15 cellular contexts compared by ENCODE assay signal in the genomic region with DNA sequence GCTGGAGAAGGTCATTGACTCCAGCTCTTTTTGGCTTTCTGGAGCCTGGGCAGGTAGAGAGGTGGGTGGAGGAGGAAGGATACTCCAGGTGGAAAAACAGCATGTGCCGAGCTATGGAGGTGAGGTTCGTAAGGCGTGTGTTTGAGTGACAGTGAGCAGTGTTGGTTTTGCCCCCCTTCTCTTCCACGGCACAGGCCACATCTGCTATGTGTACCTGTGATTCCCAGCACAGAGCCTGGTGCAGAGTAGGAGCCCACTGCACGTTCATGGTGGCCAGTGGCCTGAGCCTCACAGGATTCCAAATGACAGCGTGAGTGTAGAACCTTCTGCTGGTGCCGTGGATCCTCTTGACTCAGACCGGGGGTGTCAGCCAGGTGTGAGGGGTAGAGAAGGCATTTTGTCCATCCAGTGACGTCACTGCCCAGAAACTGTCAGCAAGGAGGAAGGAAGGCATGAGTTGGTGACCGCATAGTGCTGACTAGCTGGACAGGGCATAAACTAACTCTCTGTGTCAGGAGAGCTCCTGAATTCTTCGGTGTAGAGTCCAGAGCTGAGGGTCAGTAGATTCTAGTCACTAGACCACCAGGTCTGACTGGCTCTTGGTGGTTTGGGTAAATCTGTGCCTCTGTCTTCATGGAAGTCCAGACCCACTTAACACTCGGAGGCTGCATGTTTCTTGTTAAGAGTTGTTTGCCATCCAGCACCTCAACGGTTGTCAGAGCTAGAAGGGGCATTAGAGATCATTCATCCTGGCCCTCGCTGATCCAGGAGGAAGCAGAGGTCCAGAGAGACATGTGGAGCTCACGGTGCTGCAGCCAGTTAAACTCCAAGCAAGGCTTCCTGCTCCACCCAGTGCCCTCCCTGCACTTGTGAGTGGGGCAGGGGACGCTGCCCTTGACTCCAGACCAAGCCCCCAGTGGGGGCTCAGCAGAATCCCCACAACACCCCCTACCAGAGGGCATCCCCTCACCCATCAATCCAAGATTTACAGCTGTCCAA. TPM values are rescaled to one million over a fixed set of nuclear protein-coding genes. Genes with fewer than 3 reads are reported as not detected.
DNase-seq lines count a peak whose midpoint lies in the region; ATAC-seq, FAIRE-seq and TF ChIP-seq lines count a peak whose summit lies in the region.
"Had no signal": no experiment of that assay in that cellular context is flagged by ENCODE, and none has a peak within 500 bp of the region (broad histone marks: within the 10 kb centered on the region; RNA-seq: fewer than 3 reads in every experiment).

No MANE protein-coding gene starts in this region.

- H3K9ac ChIP-seq in astrocyte (ENCODE audit: low read length) = no peak overlapping the region
- no peak overlapping the region for H3K9ac ChIP-seq in MM.1S (ENCODE audit: low read length)

- H3K27ac Mint-ChIP-seq in astrocyte (ENCODE audit: unreplicated experiment) (no peak overlapping the region), mesothelial cell of epicardium (no peak overlapping the region)
- peak overlapping the region; percentile 59 for H3K27ac Mint-ChIP-seq in stimulated activated naive B cell treated with anti-CD40 and anti-IgM and Interleukin-4, amounts not matched to agents 10 μg/mL and 1 μg/mL and 100 μg/mL, for 72 hours

- peaks cover 82% of the 10 kb centered on the region for H3K79me2 ChIP-seq in astrocyte (ENCODE audit: insufficient read depth, low read length)
- no peaks in the 10 kb centered on the region for H3K79me2 ChIP-seq in MM.1S (ENCODE audit: low read length)

- H3K27me3 ChIP-seq in astrocyte (ENCODE audit: insufficient read depth, low read length) (no peaks in the 10 kb centered on the region), left lung (no peaks in the 10 kb centered on the region), MM.1S (replicated peaks; ENCODE audit: insufficient read depth, low read length) (no peaks in the 10 kb centered on the region)
- H3K27me3 ChIP-seq: dorsolateral prefrontal cortex, foreskin keratinocyte had no signal

- no peaks in the 10 kb centered on the region for H3K9me3 ChIP-seq in astrocyte (ENCODE audit: insufficient read depth, low read depth, low read length)
- H3K9me3 ChIP-seq in left lung = no peaks in the 10 kb centered on the region
- H3K9me3 ChIP-seq in MM.1S (replicated peaks; ENCODE audit: insufficient read depth, low read length) = no peaks in the 10 kb centered on the region
- H3K9me3 ChIP-seq: A549, right lobe of liver had no signal

- H3K4me1 Mint-ChIP-seq in astrocyte (ENCODE audit: low read depth, unreplicated experiment) (peaks cover 22% of the 10 kb centered on the region), mesothelial cell of epicardium (peaks cover 21% of the 10 kb centered on the region)
- H3K4me1 Mint-ChIP-seq in stimulated activated naive B cell treated with anti-CD40 and anti-IgM and Interleukin-4, amounts not matched to agents 10 μg/mL and 1 μg/mL and 100 μg/mL, for 72 hours = peaks cover 45 to 65% of the 10 kb centered on the region in 2 donors

- H3K36me3 Mint-ChIP-seq in astrocyte (ENCODE audit: low read depth, unreplicated experiment) (peaks cover 2% of the 10 kb centered on the region), mesothelial cell of epicardium (peaks cover 1% of the 10 kb centered on the region)
- peaks cover 47 to 59% of the 10 kb centered on the region in 2 donors for H3K36me3 Mint-ChIP-seq in stimulated activated naive B cell treated with anti-CD40 and anti-IgM and Interleukin-4, amounts not matched to agents 10 μg/mL and 1 μg/mL and 100 μg/mL, for 72 hours

- H3K4me1 ChIP-seq in astrocyte (ENCODE audit: insufficient read depth, low read length) = peaks cover 30% of the 10 kb centered on the region
- peaks cover 16 to 80% of the 10 kb centered on the region in 2 donors for H3K4me1 ChIP-seq in left lung
- peaks cover 12% of the 10 kb centered on the region for H3K4me1 ChIP-seq in MM.1S (ENCODE audit: low read length)

- no peak for FAIRE-seq in astrocyte (lab: Jason Lieb, UNC)
- FAIRE-seq: A549, K562 had no signal

- H4K20me1 ChIP-seq in astrocyte (ENCODE audit: insufficient read depth, low read length) (peaks cover 66% of the 10 kb centered on the region), MM.1S (ENCODE audit: insufficient read depth, low read length) (no peaks in the 10 kb centered on the region)

- peaks cover 5% of the 10 kb centered on the region; the same call in 1 of the 2 replicates for H3F3A ChIP-seq in MM.1S (ENCODE audit: insufficient read depth, low read length)

- intact Hi-C loops in left lung (cut with DNase I) = loop anchor here in 1 of 2 donors (10.0 kb wide), 1 partner anchor 274 kb away; a partner anchor contains a TSS

- H3K9me2 ChIP-seq in MM.1S (replicated peaks; ENCODE audit: insufficient read depth, low read length) = no peaks in the 10 kb centered on the region

- no peak overlapping the region for H2AFZ ChIP-seq in astrocyte (ENCODE audit: low read depth, low read length)
- H2AFZ ChIP-seq in MM.1S (ENCODE audit: low read length) = no peak overlapping the region

- DNase-seq in NCI-H345 (lab: John Stamatoyannopoulos, UW) (peak; percentile 54), NCI-H345 treated with DMSO at 0.1 percent for 48 hours (lab: John Stamatoyannopoulos, UW; ENCODE audit: unreplicated experiment) (no peak), astrocyte (ENCODE audit: low read depth) (no peak), left lung (no peak), mesothelial cell of epicardium (ENCODE audit: low spot score in 2 of 2, unreplicated experiment in 2 of 2) (no peak), MM.1S (no peak)
- no peak for DNase-seq in stimulated activated naive B cell treated with anti-CD40 and anti-IgM and Interleukin-4, amounts not matched to agents 10 μg/mL and 1 μg/mL and 100 μg/mL, for 72 hours
- DNase-seq: amniotic stem cell, dorsolateral prefrontal cortex, foreskin keratinocyte, GOT3 had no signal

- H3K36me3 ChIP-seq in astrocyte (ENCODE audit: insufficient read depth, low read length) (no peaks in the 10 kb centered on the region), left lung (no peaks in the 10 kb centered on the region), MM.1S (replicated peaks; ENCODE audit: insufficient read depth, low read length) (no peaks in the 10 kb centered on the region)
- H3K36me3 ChIP-seq: right lobe of liver had no signal

- no peaks in the 10 kb centered on the region for H3K9me3 Mint-ChIP-seq in astrocyte (ENCODE audit: unreplicated experiment)
- no peaks in the 10 kb centered on the region for H3K9me3 Mint-ChIP-seq in stimulated activated naive B cell treated with anti-CD40 and anti-IgM and Interleukin-4, amounts not matched to agents 10 μg/mL and 1 μg/mL and 100 μg/mL, for 72 hours
- H3K9me3 Mint-ChIP-seq in mesothelial cell of epicardium = no peaks in the 10 kb centered on the region

- H3K4me3 Mint-ChIP-seq in astrocyte (ENCODE audit: unreplicated experiment) (peak overlapping the region; percentile 8), mesothelial cell of epicardium (no peak overlapping the region)
- H3K4me3 Mint-ChIP-seq in stimulated activated naive B cell treated with anti-CD40 and anti-IgM and Interleukin-4, amounts not matched to agents 10 μg/mL and 1 μg/mL and 100 μg/mL, for 72 hours = peak overlapping the region; percentile 68 to 93

- ATAC-seq in left lung (peak; percentile 3), GM18861 (IDR thresholded peaks at IDR 0.05; ENCODE audit: unreplicated experiment) (no peak)
- no peak for ATAC-seq in stimulated activated naive B cell treated with anti-CD40 and anti-IgM and Interleukin-4, amounts not matched to agents 10 μg/mL and 1 μg/mL and 100 μg/mL, for 72 hours (replicated peaks)
- ATAC-seq: A549, foreskin keratinocyte, K562 had no signal

- H3K4me2 ChIP-seq in astrocyte (ENCODE audit: low read length) = peak overlapping the region; percentile 98
- no peak overlapping the region for H3K4me2 ChIP-seq in MM.1S (ENCODE audit: low read depth, low read length)

- H3K27me3 Mint-ChIP-seq in astrocyte (ENCODE audit: low read depth, unreplicated experiment) (no peaks in the 10 kb centered on the region), mesothelial cell of epicardium (ENCODE audit: low read depth) (no peaks in the 10 kb centered on the region)
- no peaks in the 10 kb centered on the region for H3K27me3 Mint-ChIP-seq in stimulated activated naive B cell treated with anti-CD40 and anti-IgM and Interleukin-4, amounts not matched to agents 10 μg/mL and 1 μg/mL and 100 μg/mL, for 72 hours

- no peak overlapping the region for H3K4me3 ChIP-seq in astrocyte (ENCODE audit: insufficient read depth, low read depth, low read length)
- no peak overlapping the region for H3K4me3 ChIP-seq in left lung
- H3K4me3 ChIP-seq in MM.1S (ENCODE audit: low read length) = no peak overlapping the region
- H3K4me3 ChIP-seq: A549, dorsolateral prefrontal cortex, K562, right lobe of liver had no signal

- TF ChIP-seq CTCF in astrocyte (IDR thresholded peaks at IDR 0.05; ENCODE audit: insufficient read depth, low read depth, low read length) = no peak
- no peak for TF ChIP-seq CTCF in left lung (IDR thresholded peaks at IDR 0.05)
- TF ChIP-seq CTCF in mesothelial cell of epicardium (IDR thresholded peaks at IDR 0.05; ENCODE audit: unreplicated experiment) = no peak
- no peak for TF ChIP-seq CTCF in MM.1S (IDR thresholded peaks at IDR 0.05; ENCODE audit: low read length)

- H3K27ac ChIP-seq in astrocyte (ENCODE audit: low read depth, low read length) (peak overlapping the region; percentile 73), left lung (peak overlapping the region; percentile 40 to 95), MM.1S (ENCODE audit: low read length) (no peak overlapping the region)
- H3K27ac ChIP-seq: A549, dorsolateral prefrontal cortex, foreskin keratinocyte had no signal

RNA-seq across cellular contexts. Expression of a gene that starts 3.8 kb away (rescaled TPM):
- total RNA-seq in astrocyte (156 and 184 TPM in 2 replicates), left lung (100 to 1,000 TPM; 433 to 482 TPM), mesothelial cell of epicardium (70.6 to 72.4 TPM (median 71.7 TPM) in 3 replicates)
